In genomic region chr22:40728731-40729189, GRCh38 we compare ENCODE assay signal across 8 cellular contexts. TPM values are rescaled to one million over a fixed set of nuclear protein-coding genes. Genes with fewer than 3 reads are reported as not detected.
DNase-seq lines count a peak whose midpoint lies in the region; ATAC-seq, FAIRE-seq and TF ChIP-seq lines count a peak whose summit lies in the region.

No MANE protein-coding gene starts in this region.

- DNase-seq in CD8-positive, alpha-beta T cell = peak; percentile 44 to 84 (median 60)
- peak; percentile 58 for DNase-seq in SK-MEL-5 (ENCODE audit: low read depth, low spot score)
- DNase-seq in nephron progenitor cell = no peak
- no peak for DNase-seq in osteocyte (ENCODE audit: extremely low spot score, unreplicated experiment)
- DNase-seq in anterior cingulate cortex (lab: John Stamatoyannopoulos, UW) = no peak
- DNase-seq in amniotic stem cell (lab: John Stamatoyannopoulos, UW) = no peak
- no peak for DNase-seq in HepG2 (ENCODE audit: low spot score)

- no peak overlapping the region for H3K9ac ChIP-seq in HepG2 (ENCODE audit: insufficient read depth, low read depth, low read length)

- intact Hi-C loops in CD8-positive, alpha-beta T cell (cut with DNase I, micrococcal nuclease) = loop anchor here in 1 of 2 experiments (2.0 to 5.0 kb wide), 2 partner anchors 18 to 34 kb away; no protein-coding TSS in a partner anchor
- intact Hi-C loops in HepG2 (cut with micrococcal nuclease; ENCODE audit: unreplicated experiment) = no loop called here

- peaks cover 62% of the 10 kb centered on the region for H3K4me1 ChIP-seq in CD8-positive, alpha-beta T cell (ENCODE audit: insufficient read depth, low read length)
- H3K4me1 ChIP-seq in HepG2 (ENCODE audit: insufficient read depth, low read length) = peaks cover 23% of the 10 kb centered on the region

- H3K27me3 ChIP-seq in CD8-positive, alpha-beta T cell (ENCODE audit: insufficient read depth, low read length) = no peaks in the 10 kb centered on the region
- H3K27me3 ChIP-seq in HepG2 (ENCODE audit: control insufficient read depth in 1 of 2, insufficient read depth in 2 of 2, low read length in 2 of 2) = no peaks in the 10 kb centered on the region; a peak in 1 of 5 replicates

- peak overlapping the region; percentile 59 for H3K27ac ChIP-seq in CD8-positive, alpha-beta T cell (ENCODE audit: low read depth, low read length)
- no peak overlapping the region for H3K27ac ChIP-seq in HepG2 (ENCODE audit: extremely low read length, insufficient read depth, low read length)

- H2AFZ ChIP-seq in HepG2 (ENCODE audit: low read length) = no peak overlapping the region

- no peak for TF ChIP-seq POLR2A in HepG2 (IDR thresholded peaks at IDR 0.05; ENCODE audit: insufficient read depth in 1 of 2, low read depth in 2 of 2, low read length in 2 of 2)

- TF ChIP-seq CTCF in CD8-positive, alpha-beta T cell (IDR thresholded peaks at IDR 0.05) = no peak
- TF ChIP-seq CTCF in nephron progenitor cell (IDR thresholded peaks at IDR 0.05) (no peak), osteocyte (IDR thresholded peaks at IDR 0.05) (no peak), HepG2 (CRISPR knock-in tag; IDR thresholded peaks at IDR 0.05) (no peak)

- no peaks in the 10 kb centered on the region for H3K27me3 Mint-ChIP-seq in CD8-positive, alpha-beta T cell (ENCODE audit: low read depth)
- no peaks in the 10 kb centered on the region for H3K27me3 Mint-ChIP-seq in activated naive CD4-positive, alpha-beta T cell treated with anti-CD3 and anti-CD28 coated beads, Interleukin-2, amount 50 U/mL, for 24 hours
- peaks cover 10% of the 10 kb centered on the region for H3K27me3 Mint-ChIP-seq in nephron progenitor cell (ENCODE audit: low read depth, poor library complexity)
- H3K27me3 Mint-ChIP-seq in osteocyte (ENCODE audit: unreplicated experiment) = no peaks in the 10 kb centered on the region

- POLR2A ChIA-PET in CD8-positive, alpha-beta T cell (lab: Charles Lee) = interaction anchor here (0.7 to 1.1 kb wide), 4 partner anchors 11 to 110 kb away, joined by 3 to 5 read pairs (median 4); no protein-coding TSS in a partner anchor
- POLR2A ChIA-PET in HepG2 (lab: Yijun Ruan, JAX) = interaction anchor here (1.2 kb wide), 1 partner anchor 14 kb away, joined by 3 read pairs; no protein-coding TSS in a partner anchor

- no peaks in the 10 kb centered on the region for H4K20me1 ChIP-seq in HepG2 (ENCODE audit: insufficient read depth, low read length)

- TF ChIP-seq EP300 in HepG2 (IDR thresholded peaks at IDR 0.05; ENCODE audit: low read depth in 2 of 2, low read length in 2 of 2) = no peak
- no peak for TF ChIP-seq EP300 in HepG2 (CRISPR knock-in tag; IDR thresholded peaks at IDR 0.05; ENCODE audit: borderline replicate concordance)

- no TSS peak for BruUV-seq in HepG2 (replicated peaks; lab: Mats Ljungman, UMichigan)

- no peaks in the 10 kb centered on the region for H3K36me3 ChIP-seq in CD8-positive, alpha-beta T cell (ENCODE audit: insufficient read depth, low read length)
- no peaks in the 10 kb centered on the region for H3K36me3 ChIP-seq in HepG2 (replicated peaks in 1 of 2; ENCODE audit: control insufficient read depth in 1 of 2, insufficient read depth in 2 of 2, low read length in 2 of 2)

- in situ Hi-C loops in SK-MEL-5 (cut with HindIII; ENCODE audit: low pct_unique_long_range_greater_than_20kb, low sequenced_read_pairs) (no loop called here), HepG2 (cut with HindIII; ENCODE audit: extremely low pct_ligation_motif_present, low pct_unique_long_range_greater_than_20kb) (no loop called here)

- no peak for FAIRE-seq in HepG2 (lab: Jason Lieb, UNC)

- peak; percentile 58 for ATAC-seq in CD8-positive, alpha-beta T cell
- ATAC-seq in HepG2 = no peak

- H3K4me3 ChIP-seq in CD8-positive, alpha-beta T cell (ENCODE audit: low read depth, low read length) = no peak overlapping the region
- H3K4me3 ChIP-seq in HepG2 (replicated peaks in 1 of 3; ENCODE audit: insufficient read depth in 1 of 3, low read depth in 2 of 3, low read length in 3 of 3) = no peak overlapping the region

- peak overlapping the region; percentile 98 for H3K27ac Mint-ChIP-seq in CD8-positive, alpha-beta T cell
- H3K27ac Mint-ChIP-seq in activated naive CD4-positive, alpha-beta T cell treated with anti-CD3 and anti-CD28 coated beads, Interleukin-2, amount 50 U/mL, for 24 hours = peak overlapping the region; percentile 97
- H3K27ac Mint-ChIP-seq in nephron progenitor cell (peak overlapping the region; percentile 82), osteocyte (ENCODE audit: unreplicated experiment) (no peak overlapping the region)

- peaks cover 51% of the 10 kb centered on the region for H3K4me1 Mint-ChIP-seq in CD8-positive, alpha-beta T cell (ENCODE audit: low read depth)
- H3K4me1 Mint-ChIP-seq in activated naive CD4-positive, alpha-beta T cell treated with anti-CD3 and anti-CD28 coated beads, Interleukin-2, amount 50 U/mL, for 24 hours = peaks cover 67% of the 10 kb centered on the region
- peaks cover 55% of the 10 kb centered on the region for H3K4me1 Mint-ChIP-seq in nephron progenitor cell
- peaks cover 13% of the 10 kb centered on the region for H3K4me1 Mint-ChIP-seq in osteocyte (ENCODE audit: unreplicated experiment)

- 53% methylated on average over 11 of the region's 13 CpGs for WGBS in HepG2 (ENCODE audit: low lambda C conversion rate)

- no peak for TF ChIP-seq RAD21 in HepG2 (CRISPR knock-in tag; IDR thresholded peaks at IDR 0.05)

- no peaks in the 10 kb centered on the region for H3K9me3 ChIP-seq in CD8-positive, alpha-beta T cell (ENCODE audit: low read length)
- H3K9me3 ChIP-seq in HepG2 (ENCODE audit: low read length) = no peaks in the 10 kb centered on the region

- H3K36me3 Mint-ChIP-seq in CD8-positive, alpha-beta T cell = no peaks in the 10 kb centered on the region
- peaks cover 3% of the 10 kb centered on the region for H3K36me3 Mint-ChIP-seq in activated naive CD4-positive, alpha-beta T cell treated with anti-CD3 and anti-CD28 coated beads, Interleukin-2, amount 50 U/mL, for 24 hours
- H3K36me3 Mint-ChIP-seq in nephron progenitor cell (ENCODE audit: low read depth) (no peaks in the 10 kb centered on the region), osteocyte (ENCODE audit: unreplicated experiment) (no peaks in the 10 kb centered on the region)

- peak overlapping the region; percentile 62 for H3K4me3 Mint-ChIP-seq in CD8-positive, alpha-beta T cell
- H3K4me3 Mint-ChIP-seq in activated naive CD4-positive, alpha-beta T cell treated with anti-CD3 and anti-CD28 coated beads, Interleukin-2, amount 50 U/mL, for 24 hours = peak overlapping the region; percentile 75
- no peak overlapping the region for H3K4me3 Mint-ChIP-seq in nephron progenitor cell
- no peak overlapping the region for H3K4me3 Mint-ChIP-seq in osteocyte (ENCODE audit: unreplicated experiment)

- H3K79me2 ChIP-seq in HepG2 (ENCODE audit: insufficient read depth, low read length) = no peaks in the 10 kb centered on the region

- H3K4me2 ChIP-seq in HepG2 (ENCODE audit: low read depth, low read length) = no peak overlapping the region

- CTCF ChIA-PET in CD8-positive, alpha-beta T cell (lab: Charles Lee) = interaction anchor here (0.6 to 1.9 kb wide), 6 partner anchors 10 to 45 kb away, joined by 3 to 8 read pairs (median 4); no protein-coding TSS in a partner anchor
- CTCF ChIA-PET in HepG2 (lab: Yijun Ruan, JAX; ENCODE audit: low intra/inter-chr PET ratio, low total read pairs) = no interaction called here

- H3K9me3 Mint-ChIP-seq in CD8-positive, alpha-beta T cell = peaks cover 3% of the 10 kb centered on the region
- H3K9me3 Mint-ChIP-seq in activated naive CD4-positive, alpha-beta T cell treated with anti-CD3 and anti-CD28 coated beads, Interleukin-2, amount 50 U/mL, for 24 hours = no peaks in the 10 kb centered on the region
- H3K9me3 Mint-ChIP-seq in nephron progenitor cell (peaks cover 4% of the 10 kb centered on the region), osteocyte (ENCODE audit: unreplicated experiment) (no peaks in the 10 kb centered on the region)

TF ChIP-seq in HepG2, 621 proteins besides CTCF, POLR2A, EP300 and RAD21 (continues in another document):
- TF ChIP-seq ZNF615 (CRISPR knock-in tag; IDR thresholded peaks at IDR 0.05; ENCODE audit: borderline replicate concordance) (no peak), SOX13 (IDR thresholded peaks at IDR 0.05) (no peak), SOX13 (CRISPR knock-in tag; conservative IDR thresholded peaks at IDR 0.05 in 1 of 2, IDR thresholded peaks at IDR 0.05 in 1 of 2) (no peak), CHCHD3 (CRISPR knock-in tag; IDR thresholded peaks at IDR 0.05) (no peak), ZNF660 (CRISPR knock-in tag; IDR thresholded peaks at IDR 0.05; ENCODE audit: borderline replicate concordance, low read depth) (no peak), ZFP62 (CRISPR knock-in tag; IDR thresholded peaks at IDR 0.05) (no peak), MEF2D (CRISPR knock-in tag; IDR thresholded peaks at IDR 0.05) (no peak)

RNA-seq across cellular contexts. Expression of gene MCHR1, which starts 49.5 kb away (rescaled TPM):
- not detected for total RNA-seq in CD8-positive, alpha-beta T cell
- not detected in 2 replicates for total RNA-seq in SK-MEL-5 (2014; rRNA removed; shearing (Covaris generic))
- polyA plus RNA-seq in SK-MEL-5 (2015; cell fraction: cytosol; rRNA removed) = not detected in 2 replicates
- polyA plus RNA-seq in SK-MEL-5 (2015; cell fraction: nucleus; rRNA removed) = not detected in 2 replicates
- not detected in 2 replicates for total RNA-seq in osteocyte
- total RNA-seq in HepG2 (2016; rRNA removed; fragmentation: Illumina TruSeq; extraction: Trizol) = 0.28 and 0.40 TPM in 2 replicates
- 0.09 and 0.20 TPM in 2 replicates for total RNA-seq in HepG2 (2016; cell fraction: cytosol; rRNA removed; fragmentation: Illumina TruSeq; extraction: Trizol; ENCODE audit: low read depth)
- total RNA-seq in HepG2 (2016; cell fraction: insoluble cytoplasmic fraction; rRNA removed; fragmentation: Illumina TruSeq; extraction: Trizol) = 0.25 and 0.35 TPM in 2 replicates
- 0.31 and 0.41 TPM in 2 replicates for total RNA-seq in HepG2 (2016; cell fraction: membrane; rRNA removed; fragmentation: Illumina TruSeq; extraction: Trizol)
- total RNA-seq in HepG2 (2016; cell fraction: nucleus; rRNA removed; fragmentation: Illumina TruSeq; extraction: Trizol) = 0.28 and 0.34 TPM in 2 replicates
- 0.42 and 0.83 TPM in 2 replicates for polyA plus RNA-seq in HepG2 (2011; rRNA removed)
- 0.38 and 0.42 TPM in 2 replicates for polyA plus RNA-seq in HepG2 (2011; cell fraction: cytosol; rRNA removed)
- 0.08 and 0.24 TPM in 2 replicates for polyA plus RNA-seq in HepG2 (2011; cell fraction: nucleus; rRNA removed)
- 0.21 and 0.59 TPM in 2 replicates for polyA plus RNA-seq in HepG2 (2012)
- 0.16 and 0.25 TPM in 2 replicates for polyA plus RNA-seq in HepG2 (2016; cell fraction: cytosol; fragmentation: Illumina TruSeq; extraction: Trizol; ENCODE audit: low read depth)
- polyA plus RNA-seq in HepG2 (2016; cell fraction: insoluble cytoplasmic fraction; fragmentation: Illumina TruSeq; extraction: Trizol; ENCODE audit: low read depth) = 0.35 and 0.46 TPM in 2 replicates
- 0.16 and 0.31 TPM in 2 replicates for polyA plus RNA-seq in HepG2 (2016; cell fraction: membrane; fragmentation: Illumina TruSeq; extraction: Trizol; ENCODE audit: low read depth)
- 0.25 TPM in 1 of 2 replicates, not detected in the other for polyA plus RNA-seq in HepG2 (2016; cell fraction: nucleus; fragmentation: Illumina TruSeq; extraction: Trizol; ENCODE audit: insufficient read depth, low read depth)
- polyA minus RNA-seq in HepG2 (2011; rRNA and poly(A)+ RNA removed; ENCODE audit: low replicate concordance) = 2.8 TPM in 1 of 2 replicates, not detected in the other
- polyA minus RNA-seq in HepG2 (2011; cell fraction: cytosol; rRNA and poly(A)+ RNA removed) = not detected in 2 replicates
- polyA minus RNA-seq in HepG2 (2011; cell fraction: nucleus; rRNA and poly(A)+ RNA removed) = not detected in 2 replicates

Comparison
In these comparisons a context has a peak if more than half of its experiments do, and no peak if none do; other contexts are left out.
1. DNase-seq: peak in CD8-positive, alpha-beta T cell (7 of 7) and SK-MEL-5 (single experiment); none in nephron progenitor cell (single experiment), osteocyte (single experiment), anterior cingulate cortex (0 of 58), amniotic stem cell (single experiment) and HepG2 (single experiment).
2. H3K4me3 Mint-ChIP-seq: peak in CD8-positive, alpha-beta T cell (single experiment) and activated naive CD4-positive, alpha-beta T cell treated with anti-CD3 and anti-CD28 coated beads, Interleukin-2, amount 50 U/mL, for 24 hours (single experiment); none in nephron progenitor cell (single experiment) and osteocyte (single experiment).